2 cellular contexts compared by ENCODE assay signal in the genomic region with DNA sequence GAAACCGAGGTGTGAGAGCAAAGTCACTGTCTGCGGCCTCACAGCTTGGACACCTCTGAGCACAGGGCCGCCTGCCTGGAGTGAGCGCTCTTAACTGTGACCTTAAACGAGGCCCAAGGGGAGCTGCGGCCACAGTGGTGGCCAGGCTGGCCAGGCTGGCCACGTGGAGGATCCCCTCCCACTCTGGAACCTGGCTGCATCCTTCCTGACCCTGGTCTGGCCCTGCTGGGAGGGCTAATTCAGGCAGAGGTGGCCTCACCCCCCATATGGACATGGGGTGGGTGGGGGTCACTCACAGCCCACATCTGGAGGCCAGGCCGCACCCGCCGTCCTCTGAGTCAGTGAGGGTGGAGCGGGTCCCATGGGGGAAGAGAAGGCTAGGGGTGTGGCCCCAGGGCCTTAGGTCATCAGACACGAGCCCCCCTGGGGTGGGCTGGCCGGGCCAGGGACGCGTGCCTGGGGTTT.
TF ChIP-seq lines count a peak whose summit lies in the region.

No MANE protein-coding gene starts in this region.

TF ChIP-seq in SK-N-SH, 30 proteins besides CTCF, POLR2A, EP300 and RAD21:
- TF ChIP-seq SMC3 (IDR thresholded peaks at IDR 0.05; ENCODE audit: low read depth, low read length), result no peak
- no peak for TF ChIP-seq GABPA (IDR thresholded peaks at IDR 0.05; ENCODE audit: low read depth)
- no peak for TF ChIP-seq EZH2phosphoT487 (IDR thresholded peaks at IDR 0.05; ENCODE audit: borderline replicate concordance, low read depth)
- no peak for TF ChIP-seq FOSL2 (IDR thresholded peaks at IDR 0.05; ENCODE audit: borderline replicate concordance, low read depth)
- TF ChIP-seq RFX5 (IDR thresholded peaks at IDR 0.05; ENCODE audit: low read length), result no peak
- no peak for TF ChIP-seq FOXM1 (IDR thresholded peaks at IDR 0.05; ENCODE audit: low read depth)
- no peak for TF ChIP-seq ELF1 (IDR thresholded peaks at IDR 0.05)

TF ChIP-seq in SK-N-SH treated with all-trans-retinoic acid at 6 μM for 48 hours, 23 proteins besides CTCF, POLR2A, EP300 and RAD21:
- TF ChIP-seq ZNF70 (CRISPR knock-in tag; IDR thresholded peaks at IDR 0.05) (no peak), ZNF8 (CRISPR knock-in tag; IDR thresholded peaks at IDR 0.05) (no peak), ESRRG (CRISPR knock-in tag; IDR thresholded peaks at IDR 0.05) (no peak), ZFP30 (CRISPR knock-in tag; IDR thresholded peaks at IDR 0.05) (no peak), GLIS3 (CRISPR knock-in tag; IDR thresholded peaks at IDR 0.05) (no peak), TOX (CRISPR knock-in tag; IDR thresholded peaks at IDR 0.05; ENCODE audit: borderline replicate concordance) (no peak), BACH2 (CRISPR knock-in tag; IDR thresholded peaks at IDR 0.05; ENCODE audit: borderline replicate concordance) (no peak), ZFP3 (CRISPR knock-in tag; IDR thresholded peaks at IDR 0.05) (no peak), TCF4 (CRISPR knock-in tag; IDR thresholded peaks at IDR 0.05; ENCODE audit: borderline replicate concordance) (no peak), RARB (CRISPR knock-in tag; IDR thresholded peaks at IDR 0.05) (no peak), PPARA (CRISPR knock-in tag; IDR thresholded peaks at IDR 0.05; ENCODE audit: borderline replicate concordance) (no peak), ZNF565 (CRISPR knock-in tag; conservative IDR thresholded peaks at IDR 0.05; ENCODE audit: low read depth) (no peak)
- TF ChIP-seq, protein P1, sequence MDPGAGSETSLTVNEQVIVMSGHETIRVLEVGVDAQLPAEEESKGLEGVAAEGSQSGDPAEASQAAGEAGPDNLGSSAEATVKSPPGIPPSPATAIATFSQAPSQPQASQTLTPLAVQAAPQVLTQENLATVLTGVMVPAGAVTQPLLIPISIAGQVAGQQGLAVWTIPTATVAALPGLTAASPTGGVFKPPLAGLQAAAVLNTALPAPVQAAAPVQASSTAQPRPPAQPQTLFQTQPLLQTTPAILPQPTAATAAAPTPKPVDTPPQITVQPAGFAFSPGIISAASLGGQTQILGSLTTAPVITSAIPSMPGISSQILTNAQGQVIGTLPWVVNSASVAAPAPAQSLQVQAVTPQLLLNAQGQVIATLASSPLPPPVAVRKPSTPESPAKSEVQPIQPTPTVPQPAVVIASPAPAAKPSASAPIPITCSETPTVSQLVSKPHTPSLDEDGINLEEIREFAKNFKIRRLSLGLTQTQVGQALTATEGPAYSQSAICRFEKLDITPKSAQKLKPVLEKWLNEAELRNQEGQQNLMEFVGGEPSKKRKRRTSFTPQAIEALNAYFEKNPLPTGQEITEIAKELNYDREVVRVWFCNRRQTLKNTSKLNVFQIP (CRISPR knock-in tag; IDR thresholded peaks at IDR 0.05; ENCODE audit: borderline replicate concordance, low read depth), result no peak
- TF ChIP-seq, protein P2, sequence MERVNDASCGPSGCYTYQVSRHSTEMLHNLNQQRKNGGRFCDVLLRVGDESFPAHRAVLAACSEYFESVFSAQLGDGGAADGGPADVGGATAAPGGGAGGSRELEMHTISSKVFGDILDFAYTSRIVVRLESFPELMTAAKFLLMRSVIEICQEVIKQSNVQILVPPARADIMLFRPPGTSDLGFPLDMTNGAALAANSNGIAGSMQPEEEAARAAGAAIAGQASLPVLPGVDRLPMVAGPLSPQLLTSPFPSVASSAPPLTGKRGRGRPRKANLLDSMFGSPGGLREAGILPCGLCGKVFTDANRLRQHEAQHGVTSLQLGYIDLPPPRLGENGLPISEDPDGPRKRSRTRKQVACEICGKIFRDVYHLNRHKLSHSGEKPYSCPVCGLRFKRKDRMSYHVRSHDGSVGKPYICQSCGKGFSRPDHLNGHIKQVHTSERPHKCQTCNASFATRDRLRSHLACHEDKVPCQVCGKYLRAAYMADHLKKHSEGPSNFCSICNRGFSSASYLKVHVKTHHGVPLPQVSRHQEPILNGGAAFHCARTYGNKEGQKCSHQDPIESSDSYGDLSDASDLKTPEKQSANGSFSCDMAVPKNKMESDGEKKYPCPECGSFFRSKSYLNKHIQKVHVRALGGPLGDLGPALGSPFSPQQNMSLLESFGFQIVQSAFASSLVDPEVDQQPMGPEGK (CRISPR knock-in tag; IDR thresholded peaks at IDR 0.05; ENCODE audit: borderline replicate concordance), result no peak
- TF ChIP-seq, protein P3, sequence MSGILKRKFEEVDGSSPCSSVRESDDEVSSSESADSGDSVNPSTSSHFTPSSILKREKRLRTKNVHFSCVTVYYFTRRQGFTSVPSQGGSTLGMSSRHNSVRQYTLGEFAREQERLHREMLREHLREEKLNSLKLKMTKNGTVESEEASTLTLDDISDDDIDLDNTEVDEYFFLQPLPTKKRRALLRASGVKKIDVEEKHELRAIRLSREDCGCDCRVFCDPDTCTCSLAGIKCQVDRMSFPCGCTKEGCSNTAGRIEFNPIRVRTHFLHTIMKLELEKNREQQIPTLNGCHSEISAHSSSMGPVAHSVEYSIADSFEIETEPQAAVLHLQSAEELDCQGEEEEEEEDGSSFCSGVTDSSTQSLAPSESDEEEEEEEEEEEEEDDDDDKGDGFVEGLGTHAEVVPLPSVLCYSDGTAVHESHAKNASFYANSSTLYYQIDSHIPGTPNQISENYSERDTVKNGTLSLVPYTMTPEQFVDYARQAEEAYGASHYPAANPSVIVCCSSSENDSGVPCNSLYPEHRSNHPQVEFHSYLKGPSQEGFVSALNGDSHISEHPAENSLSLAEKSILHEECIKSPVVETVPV (CRISPR knock-in tag; IDR thresholded peaks at IDR 0.05), result no peak
